2 cellular contexts compared by ENCODE assay signal in genomic region chr20:48010623-48011022, GRCh38.
TF ChIP-seq lines count a peak whose summit lies in the region.

No MANE protein-coding gene starts in this region.

TF ChIP-seq in HepG2, 621 proteins besides CTCF, POLR2A, EP300 and RAD21 (continued from another document):
- TF ChIP-seq MNT (IDR thresholded peaks at IDR 0.05) = 0 out of 2 replicates have a peak, but pooled peaks have one; percentile 25

TF ChIP-seq in H1, 55 proteins besides CTCF, POLR2A, EP300 and RAD21 (continued from another document):
- TF ChIP-seq CHD7 (IDR thresholded peaks at IDR 0.05; ENCODE audit: insufficient replicate concordance, low read length) = no peak
- no peak for TF ChIP-seq CBX8 (IDR thresholded peaks at IDR 0.05; ENCODE audit: borderline replicate concordance, low read depth, low read length)
- no peak for TF ChIP-seq TAF7 (optimal IDR thresholded peaks at IDR 0.05; ENCODE audit: borderline replicate concordance, low read depth, low read length)
- no peak for TF ChIP-seq FOSL1 (IDR thresholded peaks at IDR 0.05; ENCODE audit: insufficient read depth, low read depth, low read length)
- no peak for TF ChIP-seq ATF3 (IDR thresholded peaks at IDR 0.05; ENCODE audit: insufficient read depth, low read depth, low read length)
- TF ChIP-seq MAFK (IDR thresholded peaks at IDR 0.05; ENCODE audit: low read depth, low read length) = no peak
- no peak for TF ChIP-seq SUZ12 (IDR thresholded peaks at IDR 0.05; ENCODE audit: low read length)
- no peak for TF ChIP-seq NRF1 (IDR thresholded peaks at IDR 0.05; ENCODE audit: low read depth, low read length)
- TF ChIP-seq TBP (IDR thresholded peaks at IDR 0.05; ENCODE audit: low read depth, low read length) = no peak
- TF ChIP-seq SP4 (IDR thresholded peaks at IDR 0.05; ENCODE audit: low read length) = no peak
- TF ChIP-seq BCL11A (IDR thresholded peaks at IDR 0.05; ENCODE audit: low read depth in 2 of 2, low read length in 2 of 2) = no peak
- no peak for TF ChIP-seq HDAC6 (IDR thresholded peaks at IDR 0.05; ENCODE audit: low read depth, low read length)
TF ChIP-seq in H1: peak in this region for 0.
